In the genomic region with DNA sequence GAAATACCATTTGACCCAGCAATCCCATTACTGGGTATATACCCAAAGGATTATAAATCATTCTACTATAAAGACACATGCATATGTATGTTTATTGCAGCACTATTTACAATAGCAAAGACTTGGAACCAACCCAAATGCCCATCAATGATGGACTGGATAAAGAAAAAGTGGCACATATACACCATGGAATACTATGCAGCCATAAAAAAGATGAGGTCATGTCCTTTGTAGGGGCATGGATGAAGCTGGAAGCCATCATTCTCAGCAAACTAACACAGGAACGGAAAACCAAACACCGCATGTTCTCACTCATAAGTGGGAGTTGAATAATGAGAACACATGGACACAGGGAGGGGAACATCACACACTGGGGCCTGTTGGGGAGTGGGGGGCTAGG, we compare ENCODE assay signal across 3 cellular contexts.
TF ChIP-seq lines count a peak whose summit lies in the region.
"Not testable (repeated sequence)": the region's sequence is repeated elsewhere in the genome, so short reads cannot be mapped to it uniquely, and the experiment has no call there.

No MANE protein-coding gene starts in this region.

TF ChIP-seq in HEK293, 187 proteins besides CTCF, POLR2A, EP300 and RAD21:
- peak; percentile 53; the same call in 1 of the 2 replicates for TF ChIP-seq ZNF146 (tag by site-specific recombination; IDR thresholded peaks at IDR 0.05)

TF ChIP-seq in K562, 482 proteins besides CTCF, POLR2A, EP300 and RAD21:
- peak; percentile 74 for TF ChIP-seq ZNF146 (CRISPR knock-in tag; IDR thresholded peaks at IDR 0.05; ENCODE audit: unreplicated experiment)

TF ChIP-seq in HepG2, 621 proteins besides CTCF, POLR2A, EP300 and RAD21:
- TF ChIP-seq ATF7 (IDR thresholded peaks at IDR 0.05), result peak; percentile 64
- TF ChIP-seq ATF7 (CRISPR knock-in tag; IDR thresholded peaks at IDR 0.05), result not testable (repeated sequence)
TF ChIP-seq in HepG2: peak in this region for 1; not testable (repeated sequence) for 620.
